8 cellular contexts compared by ENCODE assay signal in genomic region chr7:131111081-131111576, GRCh38.
A peak's percentile ranks its signal among the peaks of the same experiment; 100 is the strongest.
DNase-seq lines count a peak whose midpoint lies in the region; ATAC-seq and TF ChIP-seq lines count a peak whose summit lies in the region.

No MANE protein-coding gene starts in this region.

- ATAC-seq in activated T-helper 17 cell treated with anti-CD3 and anti-CD28 coated beads, Interleukin-2, amount 50 U/mL, for 72 hours (replicated peaks), result peak; percentile 25
- ATAC-seq in heart right ventricle (peak in 5 of 8 donors; percentile 33 to 51 (median 34)), GM21390 (IDR thresholded peaks at IDR 0.05; ENCODE audit: unreplicated experiment) (no peak)

- H3K4me1 ChIP-seq in heart right ventricle (peaks cover 0 to 41% (median 32%) of the 10 kb centered on the region in 9 donors), rectal smooth muscle tissue (ENCODE audit: control insufficient read depth, insufficient read depth, low read length) (peaks cover 15% of the 10 kb centered on the region)

- peak overlapping the region; percentile 99 for H3K27ac Mint-ChIP-seq in activated T-helper 17 cell treated with anti-CD3 and anti-CD28 coated beads, Interleukin-2, amount 50 U/mL, for 72 hours

- H3K4me3 ChIP-seq in heart right ventricle, result peak overlapping the region; percentile 43 to 95 (median 82)
- peak overlapping the region; percentile 28 for H3K4me3 ChIP-seq in rectal smooth muscle tissue (ENCODE audit: low read length)

- H3K27me3 Mint-ChIP-seq in activated T-helper 17 cell treated with anti-CD3 and anti-CD28 coated beads, Interleukin-2, amount 50 U/mL, for 72 hours, result no peaks in the 10 kb centered on the region

- peak; percentile 46 for DNase-seq in NCI-H2029 (lab: John Stamatoyannopoulos, UW)
- no peak for DNase-seq in NCI-H2029 treated with DMSO at 0.1 percent for 48 hours (lab: John Stamatoyannopoulos, UW)
- peak; percentile 34 for DNase-seq in NCI-H1092 (lab: John Stamatoyannopoulos, UW)
- peak in 1 of 2 donors; percentile 50 for DNase-seq in heart right ventricle
- no peak for DNase-seq in middle frontal gyrus (ENCODE audit: extremely low spot score, low spot score)

- H3K27ac ChIP-seq in heart right ventricle (peak overlapping the region; percentile 94 to 100 (median 99)), rectal smooth muscle tissue (ENCODE audit: low read depth, low read length) (peak overlapping the region; percentile 10)

- peaks cover 14% of the 10 kb centered on the region for H3K4me1 Mint-ChIP-seq in activated T-helper 17 cell treated with anti-CD3 and anti-CD28 coated beads, Interleukin-2, amount 50 U/mL, for 72 hours

- no peak overlapping the region for H3K9ac ChIP-seq in rectal smooth muscle tissue (ENCODE audit: low read length)

- H3K36me3 Mint-ChIP-seq in activated T-helper 17 cell treated with anti-CD3 and anti-CD28 coated beads, Interleukin-2, amount 50 U/mL, for 72 hours (ENCODE audit: low read depth), result peaks cover 48% of the 10 kb centered on the region

- TF ChIP-seq CTCF in heart right ventricle (IDR thresholded peaks at IDR 0.05), result no peak

- no peaks in the 10 kb centered on the region for H3K27me3 ChIP-seq in heart right ventricle
- no peaks in the 10 kb centered on the region for H3K27me3 ChIP-seq in rectal smooth muscle tissue (ENCODE audit: control insufficient read depth, insufficient read depth, low read length)

- H3K36me3 ChIP-seq in heart right ventricle (no peaks in the 10 kb centered on the region), rectal smooth muscle tissue (ENCODE audit: control insufficient read depth, insufficient read depth, low read length) (peaks cover 2% of the 10 kb centered on the region)

- WGBS in heart right ventricle, 2 donors, result 1 to 9% methylated on average over 6 of the region's 6 CpGs

- H3K9me3 ChIP-seq in heart right ventricle, result no peaks in the 10 kb centered on the region

- H3K9me3 Mint-ChIP-seq in activated T-helper 17 cell treated with anti-CD3 and anti-CD28 coated beads, Interleukin-2, amount 50 U/mL, for 72 hours, result no peaks in the 10 kb centered on the region

- peak overlapping the region; percentile 96 for H3K4me3 Mint-ChIP-seq in activated T-helper 17 cell treated with anti-CD3 and anti-CD28 coated beads, Interleukin-2, amount 50 U/mL, for 72 hours

- intact Hi-C loops in heart right ventricle (cut with DNase I), result loop anchor here in 8 of 10 donors (5.0 to 10.0 kb wide), 10 partner anchors 46 to 394 kb away; partner anchors contain the start of gene MKLN1 (in 1 of the 8)

Comparison
In these comparisons a context has a peak if more than half of its experiments do, and no peak if none do; other contexts are left out.
1. DNase-seq: peak in NCI-H2029 (single experiment) and NCI-H1092 (single experiment); none in NCI-H2029 treated with DMSO at 0.1 percent for 48 hours (single experiment) and middle frontal gyrus (single experiment).